Comparison of ENCODE assay signal across 19 cellular contexts in genomic region chr21:33552999-33553598, GRCh38.
"Had no signal": no experiment of that assay in that cellular context is flagged by ENCODE, and none has a peak within 500 bp of the region (broad histone marks: within the 10 kb centered on the region; RNA-seq: fewer than 3 reads in every experiment).

No MANE protein-coding gene starts in this region.

- H3K27me3 ChIP-seq: dorsolateral prefrontal cortex, esophagus muscularis mucosa, right lobe of liver, spleen, transverse colon had no signal

- DNase-seq: activated CD4-positive, alpha-beta T cell treated with anti-CD3 and anti-CD28 coated beads, Interleukin-2, amount 10 ng/mL, durations not matched to agents 7 days and 5 days; activated effector memory CD4-positive, alpha-beta T cell treated with Interleukin-2 at 50 U/mL for 16 hours; amniotic stem cell; cerebellar nuclear complex; dorsolateral prefrontal cortex; foreskin fibroblast; immature natural killer cell; naive thymus-derived CD8-positive, alpha-beta T cell; occipital lobe; right lobe of liver; spleen; stimulated activated CD4-positive, alpha-beta T cell treated with anti-CD3 and anti-CD28 coated beads, Interleukin-1b, Interleukin-23, amount 100 ng/mL, for 48 hours; stimulated activated naive B cell treated with anti-CD40 and anti-IgM and Interleukin-4, amounts not matched to agents 10 μg/mL and 1 μg/mL and 100 μg/mL, for 72 hours; transverse colon had no signal

- H3K4me3 Mint-ChIP-seq: activated CD4-positive, alpha-beta T cell treated with anti-CD3 and anti-CD28 coated beads, Interleukin-2, amount 10 ng/mL, durations not matched to agents 7 days and 5 days; brain; immature natural killer cell; stimulated activated naive B cell treated with anti-CD40 and anti-IgM and Interleukin-4, amounts not matched to agents 10 μg/mL and 1 μg/mL and 100 μg/mL, for 72 hours had no signal

- H3K27me3 Mint-ChIP-seq: activated CD4-positive, alpha-beta T cell treated with anti-CD3 and anti-CD28 coated beads, Interleukin-2, amount 10 ng/mL, durations not matched to agents 7 days and 5 days; naive thymus-derived CD8-positive, alpha-beta T cell; stimulated activated naive B cell treated with anti-CD40 and anti-IgM and Interleukin-4, amounts not matched to agents 10 μg/mL and 1 μg/mL and 100 μg/mL, for 72 hours had no signal

- H3K27ac ChIP-seq: dorsolateral prefrontal cortex, esophagus muscularis mucosa, prostate gland, right lobe of liver, spleen, transverse colon had no signal

- H3K9me3 Mint-ChIP-seq: activated naive CD4-positive, alpha-beta T cell treated with anti-CD3 and anti-CD28 coated beads, Interleukin-2, amount 50 U/mL, for 72 hours; immature natural killer cell; naive thymus-derived CD8-positive, alpha-beta T cell; stimulated activated naive B cell treated with anti-CD40 and anti-IgM and Interleukin-4, amounts not matched to agents 10 μg/mL and 1 μg/mL and 100 μg/mL, for 72 hours had no signal

- H3K4me3 ChIP-seq: dorsolateral prefrontal cortex, esophagus muscularis mucosa, lung, prostate gland, right lobe of liver, spleen, transverse colon had no signal

- H3K4me1 ChIP-seq: prostate gland, right lobe of liver had no signal

- H3K9me3 ChIP-seq: esophagus muscularis mucosa, prostate gland, right lobe of liver, spleen, transverse colon had no signal

- H3K27ac Mint-ChIP-seq: activated CD4-positive, alpha-beta T cell treated with anti-CD3 and anti-CD28 coated beads, Interleukin-2, amount 10 ng/mL, durations not matched to agents 7 days and 5 days had no signal
